ENCODE assay signal across 8 cellular contexts in the genomic region with DNA sequence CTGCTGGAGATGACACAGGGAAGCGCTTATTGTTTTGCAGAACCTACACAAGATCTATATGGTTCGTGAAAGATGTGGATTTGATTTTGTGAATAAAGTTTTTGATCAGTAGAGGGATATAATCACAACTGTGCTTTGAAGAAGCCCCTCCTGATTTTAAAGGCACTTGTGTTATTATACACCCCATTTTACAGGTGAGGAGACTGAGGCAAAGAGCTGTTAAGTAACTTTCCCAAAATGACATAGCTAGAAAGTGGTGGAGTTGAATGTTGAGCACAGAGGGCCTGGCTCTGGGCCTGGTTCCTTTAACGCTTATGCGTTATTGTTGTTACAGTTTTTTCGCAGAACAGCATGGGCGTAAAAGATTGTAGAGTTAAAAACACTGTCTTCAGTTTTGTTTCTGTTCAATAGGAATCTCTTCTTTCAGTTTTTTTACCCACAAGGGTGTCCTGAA. TPM values are rescaled to one million over a fixed set of nuclear protein-coding genes. Genes with fewer than 3 reads are reported as not detected.
DNase-seq lines count a peak whose midpoint lies in the region; ATAC-seq, FAIRE-seq and TF ChIP-seq lines count a peak whose summit lies in the region.

No MANE protein-coding gene starts in this region.

- peak overlapping the region; percentile 78 to 84 for H3K4me3 ChIP-seq in SK-N-SH (ENCODE audit: low read depth in 2 of 2, low read length in 1 of 2)

- no peaks in the 10 kb centered on the region for H3K9me3 Mint-ChIP-seq in activated T-helper 2 cell treated with anti-CD3 and anti-CD28 coated beads, Interferon-gamma antibody, Interleukin-2, Interleukin-4, amounts not matched to agents 10 μg/mL and 5 μg/mL and 100 μg/mL, durations not matched to agents 14 hours and 24 hours and 36 hours

- no peaks in the 10 kb centered on the region for H3K27me3 Mint-ChIP-seq in activated T-helper 2 cell treated with anti-CD3 and anti-CD28 coated beads, Interferon-gamma antibody, Interleukin-2, Interleukin-4, amounts not matched to agents 10 μg/mL and 5 μg/mL and 100 μg/mL, durations not matched to agents 14 hours and 24 hours and 36 hours (ENCODE audit: low read depth)

- peak overlapping the region; percentile 89 for H3K4me3 Mint-ChIP-seq in activated T-helper 2 cell treated with anti-CD3 and anti-CD28 coated beads, Interferon-gamma antibody, Interleukin-2, Interleukin-4, amounts not matched to agents 10 μg/mL and 5 μg/mL and 100 μg/mL, durations not matched to agents 14 hours and 24 hours and 36 hours (ENCODE audit: low read depth)

- no peaks in the 10 kb centered on the region for H3K9me2 ChIP-seq in SK-N-SH

- H3K27ac Mint-ChIP-seq in activated T-helper 2 cell treated with anti-CD3 and anti-CD28 coated beads, Interferon-gamma antibody, Interleukin-2, Interleukin-4, amounts not matched to agents 10 μg/mL and 5 μg/mL and 100 μg/mL, durations not matched to agents 14 hours and 24 hours and 36 hours: peak overlapping the region; percentile 95

- peaks cover 7% of the 10 kb centered on the region for H3K36me3 Mint-ChIP-seq in activated T-helper 2 cell treated with anti-CD3 and anti-CD28 coated beads, Interferon-gamma antibody, Interleukin-2, Interleukin-4, amounts not matched to agents 10 μg/mL and 5 μg/mL and 100 μg/mL, durations not matched to agents 14 hours and 24 hours and 36 hours (ENCODE audit: low read depth)

- no peaks in the 10 kb centered on the region for H3K36me3 ChIP-seq in SK-N-SH (replicated peaks in 1 of 2; ENCODE audit: control insufficient read depth in 1 of 2, insufficient read depth in 2 of 2, low read length in 1 of 2)

- H3K27ac ChIP-seq in SK-N-SH (ENCODE audit: low read depth in 2 of 2, low read length in 1 of 2): peak overlapping the region; percentile 84 to 97
- peak overlapping the region; percentile 78 for H3K27ac ChIP-seq in substantia nigra (ENCODE audit: low read depth, low read length, poor library complexity, severe bottlenecking)

- CTCF ChIA-PET in SK-N-SH (lab: Yijun Ruan, JAX): interaction anchor here (2.5 to 4.0 kb wide), 2 partner anchors 18 to 32 kb away, joined by 7 to 14 read pairs; no protein-coding TSS in a partner anchor

- H4K20me1 ChIP-seq in SK-N-SH (ENCODE audit: insufficient read depth): no peaks in the 10 kb centered on the region

- no peaks in the 10 kb centered on the region for H3K9me3 ChIP-seq in SK-N-SH

- H3K9ac ChIP-seq in SK-N-SH: peak overlapping the region; percentile 89

- intact Hi-C loops in activated T-helper 2 cell treated with anti-CD3 and anti-CD28 coated beads, Interferon-gamma antibody, Interleukin-2, Interleukin-4, amounts not matched to agents 10 μg/mL and 5 μg/mL and 100 μg/mL, durations not matched to agents 14 hours and 24 hours and 36 hours (cut with micrococcal nuclease): loop anchor here (5.0 kb wide), 1 partner anchor 34 kb away; no protein-coding TSS in a partner anchor

- peak overlapping the region; percentile 80 for H3K4me2 ChIP-seq in SK-N-SH

- no peak for TF ChIP-seq EP300 in SK-N-SH (IDR thresholded peaks at IDR 0.05; ENCODE audit: borderline replicate concordance in 1 of 2, low read depth in 1 of 2, low read length in 1 of 2)

- DNase-seq in SK-N-SH (no peak), substantia nigra (lab: John Stamatoyannopoulos, UW) (no peak), NCI-H526 (lab: John Stamatoyannopoulos, UW) (no peak)
- DNase-seq in activated T-helper 2 cell treated with anti-CD3 and anti-CD28 coated beads, Interferon-gamma antibody, Interleukin-2, Interleukin-4, amounts not matched to agents 10 μg/mL and 5 μg/mL and 100 μg/mL, durations not matched to agents 14 hours and 24 hours and 36 hours (ENCODE audit: low spot score): no peak
- no peak for DNase-seq in activated CD4-positive, alpha-beta T cell treated with anti-CD3 and anti-CD28 coated beads, Interleukin-2, amount 50 U/mL, for 1 hour

- H3K4me1 ChIP-seq in SK-N-SH (ENCODE audit: control insufficient read depth in 1 of 2, insufficient read depth in 2 of 2, low read depth in 1 of 2, low read length in 1 of 2): peaks cover 3 to 8% of the 10 kb centered on the region in 2 experiments; a peak in 2 of 4 replicates

- peak; percentile 9 for FAIRE-seq in islet of Langerhans (lab: Jason Lieb, UNC)

- peaks cover 53% of the 10 kb centered on the region for H3K79me2 ChIP-seq in SK-N-SH (ENCODE audit: insufficient read depth)

- ATAC-seq in SK-N-SH treated with all-trans-retinoic acid at 6 μM for 48 hours (no peak), HG03354 (IDR thresholded peaks at IDR 0.05; ENCODE audit: poor library complexity, severe bottlenecking, unreplicated experiment) (no peak)

- POLR2A ChIA-PET in SK-N-SH (lab: Yijun Ruan, JAX): interaction anchor here (0.6 kb wide), 1 partner anchor 669 kb away, joined by 3 read pairs; no protein-coding TSS in a partner anchor

- 72% methylated on average over 6 of the region's 6 CpGs for WGBS in SK-N-SH (ENCODE audit: low lambda C conversion rate)

- peaks cover 29% of the 10 kb centered on the region for H3K4me1 Mint-ChIP-seq in activated T-helper 2 cell treated with anti-CD3 and anti-CD28 coated beads, Interferon-gamma antibody, Interleukin-2, Interleukin-4, amounts not matched to agents 10 μg/mL and 5 μg/mL and 100 μg/mL, durations not matched to agents 14 hours and 24 hours and 36 hours (ENCODE audit: low read depth)

- no peak for TF ChIP-seq RAD21 in SK-N-SH (IDR thresholded peaks at IDR 0.05; ENCODE audit: low read length)

- peak overlapping the region; percentile 85 for H2AFZ ChIP-seq in SK-N-SH (ENCODE audit: low read depth)

- no peaks in the 10 kb centered on the region for H3K27me3 ChIP-seq in SK-N-SH (ENCODE audit: insufficient read depth)

- TF ChIP-seq CTCF in SK-N-SH (IDR thresholded peaks at IDR 0.05): no peak

- peaks cover 16% of the 10 kb centered on the region for H3F3A ChIP-seq in SK-N-SH (replicated peaks; ENCODE audit: insufficient read depth)

TF ChIP-seq in SK-N-SH, 30 proteins besides CTCF, POLR2A, EP300 and RAD21 (continues in another document):
- TF ChIP-seq, protein P1, sequence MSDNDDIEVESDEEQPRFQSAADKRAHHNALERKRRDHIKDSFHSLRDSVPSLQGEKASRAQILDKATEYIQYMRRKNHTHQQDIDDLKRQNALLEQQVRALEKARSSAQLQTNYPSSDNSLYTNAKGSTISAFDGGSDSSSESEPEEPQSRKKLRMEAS (IDR thresholded peaks at IDR 0.05; ENCODE audit: low read depth): no peak
- TF ChIP-seq, protein P2, sequence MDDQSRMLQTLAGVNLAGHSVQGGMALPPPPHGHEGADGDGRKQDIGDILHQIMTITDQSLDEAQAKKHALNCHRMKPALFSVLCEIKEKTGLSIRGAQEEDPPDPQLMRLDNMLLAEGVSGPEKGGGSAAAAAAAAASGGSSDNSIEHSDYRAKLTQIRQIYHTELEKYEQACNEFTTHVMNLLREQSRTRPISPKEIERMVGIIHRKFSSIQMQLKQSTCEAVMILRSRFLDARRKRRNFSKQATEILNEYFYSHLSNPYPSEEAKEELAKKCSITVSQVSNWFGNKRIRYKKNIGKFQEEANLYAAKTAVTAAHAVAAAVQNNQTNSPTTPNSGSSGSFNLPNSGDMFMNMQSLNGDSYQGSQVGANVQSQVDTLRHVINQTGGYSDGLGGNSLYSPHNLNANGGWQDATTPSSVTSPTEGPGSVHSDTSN (IDR thresholded peaks at IDR 0.05): no peak
- no peak for TF ChIP-seq GATA2 (CRISPR knock-in tag; IDR thresholded peaks at IDR 0.05)
- TF ChIP-seq SMC3 (IDR thresholded peaks at IDR 0.05; ENCODE audit: low read depth, low read length): no peak
- TF ChIP-seq, protein P3, sequence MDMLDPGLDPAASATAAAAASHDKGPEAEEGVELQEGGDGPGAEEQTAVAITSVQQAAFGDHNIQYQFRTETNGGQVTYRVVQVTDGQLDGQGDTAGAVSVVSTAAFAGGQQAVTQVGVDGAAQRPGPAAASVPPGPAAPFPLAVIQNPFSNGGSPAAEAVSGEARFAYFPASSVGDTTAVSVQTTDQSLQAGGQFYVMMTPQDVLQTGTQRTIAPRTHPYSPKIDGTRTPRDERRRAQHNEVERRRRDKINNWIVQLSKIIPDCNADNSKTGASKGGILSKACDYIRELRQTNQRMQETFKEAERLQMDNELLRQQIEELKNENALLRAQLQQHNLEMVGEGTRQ (IDR thresholded peaks at IDR 0.05; ENCODE audit: borderline replicate concordance, low read depth, low read length): no peak
- no peak for TF ChIP-seq TAF1 (IDR thresholded peaks at IDR 0.05; ENCODE audit: borderline replicate concordance, low read depth, low read length)

TF ChIP-seq in SK-N-SH treated with all-trans-retinoic acid at 6 μM for 48 hours, 23 proteins besides CTCF, POLR2A, EP300 and RAD21 (continues in another document):
- no peak for TF ChIP-seq TOX (CRISPR knock-in tag; IDR thresholded peaks at IDR 0.05; ENCODE audit: borderline replicate concordance)
- TF ChIP-seq, protein P4, sequence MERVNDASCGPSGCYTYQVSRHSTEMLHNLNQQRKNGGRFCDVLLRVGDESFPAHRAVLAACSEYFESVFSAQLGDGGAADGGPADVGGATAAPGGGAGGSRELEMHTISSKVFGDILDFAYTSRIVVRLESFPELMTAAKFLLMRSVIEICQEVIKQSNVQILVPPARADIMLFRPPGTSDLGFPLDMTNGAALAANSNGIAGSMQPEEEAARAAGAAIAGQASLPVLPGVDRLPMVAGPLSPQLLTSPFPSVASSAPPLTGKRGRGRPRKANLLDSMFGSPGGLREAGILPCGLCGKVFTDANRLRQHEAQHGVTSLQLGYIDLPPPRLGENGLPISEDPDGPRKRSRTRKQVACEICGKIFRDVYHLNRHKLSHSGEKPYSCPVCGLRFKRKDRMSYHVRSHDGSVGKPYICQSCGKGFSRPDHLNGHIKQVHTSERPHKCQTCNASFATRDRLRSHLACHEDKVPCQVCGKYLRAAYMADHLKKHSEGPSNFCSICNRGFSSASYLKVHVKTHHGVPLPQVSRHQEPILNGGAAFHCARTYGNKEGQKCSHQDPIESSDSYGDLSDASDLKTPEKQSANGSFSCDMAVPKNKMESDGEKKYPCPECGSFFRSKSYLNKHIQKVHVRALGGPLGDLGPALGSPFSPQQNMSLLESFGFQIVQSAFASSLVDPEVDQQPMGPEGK (CRISPR knock-in tag; IDR thresholded peaks at IDR 0.05; ENCODE audit: borderline replicate concordance): no peak
- no peak for TF ChIP-seq CSDC2 (CRISPR knock-in tag; IDR thresholded peaks at IDR 0.05)
- no peak for TF ChIP-seq ARNTL (CRISPR knock-in tag; IDR thresholded peaks at IDR 0.05; ENCODE audit: borderline replicate concordance, low read depth)

RNA-seq across cellular contexts. Expression of a gene that starts 1.4 kb away (rescaled TPM):
- polyA plus RNA-seq in SK-N-SH (2012; rRNA removed): 3.8 and 5.1 TPM in 2 replicates
- 4.9 and 6.3 TPM in 2 replicates for polyA plus RNA-seq in SK-N-SH (2012; cell fraction: cytosol; rRNA removed)
- 4.7 and 10.2 TPM in 2 replicates for polyA plus RNA-seq in SK-N-SH (2012; cell fraction: nucleus; rRNA removed)
- total RNA-seq in activated T-helper 2 cell treated with anti-CD3 and anti-CD28 coated beads, Interferon-gamma antibody, Interleukin-2, Interleukin-4, amounts not matched to agents 10 μg/mL and 5 μg/mL and 100 μg/mL, durations not matched to agents 14 hours and 24 hours and 36 hours: 19.0 and 22.0 TPM in 2 replicates
